In the genomic region with DNA sequence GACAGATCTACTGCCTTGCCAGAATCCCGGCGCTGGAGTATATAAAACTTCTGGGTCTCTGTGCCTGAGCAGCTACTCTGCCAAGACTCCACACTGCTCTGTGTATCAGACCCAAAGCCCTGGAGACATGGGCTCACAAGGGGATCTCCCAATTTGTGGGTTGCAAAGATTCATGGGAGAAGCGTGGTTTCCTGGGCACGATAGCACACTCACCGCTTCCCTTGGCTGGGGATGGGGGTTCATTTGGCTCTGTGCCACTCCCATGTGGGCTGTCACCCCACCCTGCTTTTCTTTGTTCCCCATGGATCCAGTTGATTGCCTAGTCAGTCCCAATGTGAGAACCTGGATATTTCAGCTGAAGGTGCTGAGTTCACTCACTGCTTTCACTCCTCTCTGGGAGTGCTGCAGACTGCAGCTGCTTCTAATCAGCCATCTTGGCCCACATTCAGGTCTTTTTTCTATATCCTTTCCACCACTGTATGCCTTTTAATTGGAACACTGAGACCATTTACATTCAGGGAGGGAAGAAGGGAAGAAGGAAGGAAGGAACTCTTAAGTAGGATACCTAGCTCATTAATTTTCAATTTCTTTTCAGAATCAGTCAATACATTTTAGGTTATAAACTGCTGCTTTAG, we compare ENCODE assay signal across 15 cellular contexts. TPM values are rescaled to one million over a fixed set of nuclear protein-coding genes. Genes with fewer than 3 reads are reported as not detected.
DNase-seq lines count a peak whose midpoint lies in the region; ATAC-seq, FAIRE-seq and TF ChIP-seq lines count a peak whose summit lies in the region.
"Had no signal": no experiment of that assay in that cellular context is flagged by ENCODE, and none has a peak within 500 bp of the region (broad histone marks: within the 10 kb centered on the region; RNA-seq: fewer than 3 reads in every experiment).

No MANE protein-coding gene starts in this region.

- ATAC-seq in stimulated activated naive CD8-positive, alpha-beta T cell treated with anti-CD3 and anti-CD28 coated beads, Interleukin-15, amount 100 ng/mL, for 72 hours, result peak; percentile 76
- ATAC-seq in HepG2, result no peak
- ATAC-seq: foreskin keratinocyte had no signal

- no peak overlapping the region for H3K4me3 ChIP-seq in SK-N-SH (ENCODE audit: low read depth in 2 of 2, low read length in 1 of 2)
- H3K4me3 ChIP-seq in H1 (ENCODE audit: extremely low read depth in 1 of 4, insufficient read depth in 2 of 4, low read depth in 3 of 4, low read length in 4 of 4), result no peak overlapping the region
- H3K4me3 ChIP-seq in HepG2 (replicated peaks in 1 of 3; ENCODE audit: insufficient read depth in 1 of 3, low read depth in 2 of 3, low read length in 3 of 3), result no peak overlapping the region
- H3K4me3 ChIP-seq: ascending aorta had no signal

- H3K23me2 ChIP-seq in H1 (ENCODE audit: low read depth, low read length), result no peaks in the 10 kb centered on the region

- no peak for TF ChIP-seq RAD21 in SK-N-SH (IDR thresholded peaks at IDR 0.05; ENCODE audit: low read length)
- no peak for TF ChIP-seq RAD21 in H1 (IDR thresholded peaks at IDR 0.05 in 1 of 2, conservative IDR thresholded peaks at IDR 0.05 in 1 of 2; ENCODE audit: low read depth in 2 of 2, low read length in 2 of 2)
- no peak for TF ChIP-seq RAD21 in HepG2 (CRISPR knock-in tag; IDR thresholded peaks at IDR 0.05)

- H3K4me2 ChIP-seq in SK-N-SH (no peak overlapping the region), H1 (ENCODE audit: insufficient read depth in 1 of 2, low read depth in 2 of 2, low read length in 2 of 2) (no peak overlapping the region), HepG2 (ENCODE audit: low read depth, low read length) (no peak overlapping the region)

- H2BK20ac ChIP-seq in H1 (ENCODE audit: low read length), result no peak overlapping the region

- in situ Hi-C loops in HepG2 (cut with HindIII; ENCODE audit: extremely low pct_ligation_motif_present, low pct_unique_long_range_greater_than_20kb), result loop anchor here (25.0 kb wide), 1 partner anchor 510 kb away; no protein-coding TSS in a partner anchor

- no peaks in the 10 kb centered on the region for H3K9me2 ChIP-seq in SK-N-SH

- H3K23ac ChIP-seq in H1 (ENCODE audit: insufficient read length), result no peak overlapping the region

- H2AK5ac ChIP-seq in H1 (ENCODE audit: low read depth, low read length), result no peak overlapping the region

- H3K9me3 ChIP-seq in SK-N-SH (no peaks in the 10 kb centered on the region), H1 (ENCODE audit: insufficient read depth in 2 of 2, low read depth in 1 of 2, low read length in 1 of 2) (no peaks in the 10 kb centered on the region), HepG2 (ENCODE audit: low read length) (no peaks in the 10 kb centered on the region)
- H3K9me3 ChIP-seq: ascending aorta had no signal

- H4K20me1 ChIP-seq in SK-N-SH (ENCODE audit: insufficient read depth) (no peaks in the 10 kb centered on the region), H1 (replicated peaks in 1 of 2; ENCODE audit: control insufficient read depth in 1 of 2, insufficient read depth in 2 of 2, low read length in 2 of 2) (no peaks in the 10 kb centered on the region), HepG2 (ENCODE audit: insufficient read depth, low read length) (no peaks in the 10 kb centered on the region)

- peak; percentile 54 for DNase-seq in activated naive CD4-positive, alpha-beta T cell treated with anti-CD3 and anti-CD28 coated beads for 36 hours
- DNase-seq in activated naive CD4-positive, alpha-beta T cell treated with anti-CD3 and anti-CD28 coated beads, Interleukin-2, amount 50 U/mL, for 16 hours, result no peak
- DNase-seq in SK-N-SH, result no peak
- no peak for DNase-seq in H1 (ENCODE audit: low read depth in 1 of 2, low spot score in 2 of 2)
- DNase-seq in stimulated activated naive CD8-positive, alpha-beta T cell treated with anti-CD3 and anti-CD28 coated beads, Interleukin-15, amount 100 ng/mL, for 72 hours, result peak; percentile 8 to 32
- DNase-seq in glutamatergic neuron, result no peak
- no peak for DNase-seq in HepG2 (ENCODE audit: low spot score)
- no peak for DNase-seq in NK-92 treated with Interleukin-12 subunit alpha and Interleukin-12 subunit beta, amount 100 ng/mL, for 24 hours (lab: John Stamatoyannopoulos, UW)
- DNase-seq: foreskin keratinocyte, left cardiac atrium, NCI-H1092, SIG-M5 had no signal

- CTCF ChIA-PET in activated naive CD4-positive, alpha-beta T cell treated with anti-CD3 and anti-CD28 coated beads for 36 hours (lab: Charles Lee), result interaction anchor here (0.6 kb wide), 1 partner anchor 10 kb away, joined by 3 read pairs; no protein-coding TSS in a partner anchor
- CTCF ChIA-PET in SK-N-SH (lab: Yijun Ruan, JAX) (interaction anchor here (0.5 to 1.9 kb wide), 4 partner anchors 87 to 1725 kb away, joined by 3 to 6 read pairs (median 3); no protein-coding TSS in a partner anchor), H1 (lab: Charles Lee; ENCODE audit: partially characterized antibody) (interaction anchor here (1.6 kb wide), 1 partner anchor 132 kb away, joined by 6 read pairs; no protein-coding TSS in a partner anchor), HepG2 (lab: Yijun Ruan, JAX; ENCODE audit: low intra/inter-chr PET ratio, low total read pairs) (no interaction called here)

- H3K9ac ChIP-seq in SK-N-SH (no peak overlapping the region), H1 (replicated peaks in 1 of 4; ENCODE audit: extremely low read depth in 1 of 4, low read depth in 3 of 4, low read length in 3 of 4) (no peak overlapping the region), HepG2 (ENCODE audit: insufficient read depth, low read depth, low read length) (no peak overlapping the region)
- H3K9ac ChIP-seq: parathyroid adenoma had no signal

- H2BK12ac ChIP-seq in H1 (ENCODE audit: low read depth, low read length), result no peak overlapping the region

- intact Hi-C loops in activated naive CD4-positive, alpha-beta T cell treated with anti-CD3 and anti-CD28 coated beads for 36 hours (cut with micrococcal nuclease), result loop anchor here (2.0 kb wide), 1 partner anchor 39 kb away; a partner anchor contains a TSS
- intact Hi-C loops in HepG2 (cut with micrococcal nuclease; ENCODE audit: unreplicated experiment), result no loop called here

- peaks cover 6% of the 10 kb centered on the region for H3K9me3 Mint-ChIP-seq in activated naive CD4-positive, alpha-beta T cell treated with anti-CD3 and anti-CD28 coated beads for 36 hours
- no peaks in the 10 kb centered on the region for H3K9me3 Mint-ChIP-seq in stimulated activated naive CD8-positive, alpha-beta T cell treated with anti-CD3 and anti-CD28 coated beads, Interleukin-15, amount 100 ng/mL, for 72 hours
- H3K9me3 Mint-ChIP-seq in glutamatergic neuron (ENCODE audit: unreplicated experiment), result no peaks in the 10 kb centered on the region

- no peaks in the 10 kb centered on the region for H3F3A ChIP-seq in SK-N-SH (replicated peaks; ENCODE audit: insufficient read depth)

- no peaks in the 10 kb centered on the region for H3K36me3 Mint-ChIP-seq in activated naive CD4-positive, alpha-beta T cell treated with anti-CD3 and anti-CD28 coated beads for 36 hours (ENCODE audit: low read depth)
- H3K36me3 Mint-ChIP-seq in glutamatergic neuron (ENCODE audit: unreplicated experiment), result no peaks in the 10 kb centered on the region
- H3K36me3 Mint-ChIP-seq: CD4-positive, CD25-positive, alpha-beta regulatory T cell had no signal

- H3K27me3 ChIP-seq in SK-N-SH (ENCODE audit: insufficient read depth) (no peaks in the 10 kb centered on the region), H1 (replicated peaks in 1 of 4; ENCODE audit: control insufficient read depth in 3 of 4, extremely low read depth in 1 of 4, insufficient read depth in 3 of 4, low read length in 3 of 4) (no peaks in the 10 kb centered on the region), HepG2 (ENCODE audit: control insufficient read depth in 1 of 2, insufficient read depth in 2 of 2, low read length in 2 of 2) (no peaks in the 10 kb centered on the region)
- H3K27me3 ChIP-seq: ascending aorta had no signal

- 88% methylated on average over 5 of the region's 5 CpGs for WGBS in SK-N-SH (ENCODE audit: low lambda C conversion rate)
- 94% methylated on average over 5 of the region's 5 CpGs; no CpG with 5 or more reads in 1 of the 2 experiments for WGBS in H1 (ENCODE audit: extremely low coverage in 1 of 2, insufficient coverage in 1 of 2, insufficient read length in 1 of 2, insufficient replicate concordance in 2 of 2, low coverage in 1 of 2, low lambda C conversion rate in 2 of 2, missing lambda C conversion rate in 1 of 2), 2 experiments
- WGBS in HepG2 (ENCODE audit: low lambda C conversion rate), result 83% methylated on average over 3 of the region's 5 CpGs

- BruUV-seq in HepG2 (replicated peaks; lab: Mats Ljungman, UMichigan), result no TSS peak

- H3K4me1 Mint-ChIP-seq in activated naive CD4-positive, alpha-beta T cell treated with anti-CD3 and anti-CD28 coated beads for 36 hours (ENCODE audit: low read depth), result peaks cover 34% of the 10 kb centered on the region
- peaks cover 49% of the 10 kb centered on the region for H3K4me1 Mint-ChIP-seq in stimulated activated naive CD8-positive, alpha-beta T cell treated with anti-CD3 and anti-CD28 coated beads, Interleukin-15, amount 100 ng/mL, for 72 hours
- no peaks in the 10 kb centered on the region for H3K4me1 Mint-ChIP-seq in glutamatergic neuron (ENCODE audit: low read depth, unreplicated experiment)

- TF ChIP-seq POLR2A in H1 (IDR thresholded peaks at IDR 0.05; ENCODE audit: control extremely low read depth in 1 of 2, low read depth in 2 of 2, low read length in 2 of 2) (no peak), HepG2 (IDR thresholded peaks at IDR 0.05; ENCODE audit: insufficient read depth in 1 of 2, low read depth in 2 of 2, low read length in 2 of 2) (no peak)

- H3K27me3 Mint-ChIP-seq in activated naive CD4-positive, alpha-beta T cell treated with anti-CD3 and anti-CD28 coated beads for 36 hours (ENCODE audit: low read depth), result no peaks in the 10 kb centered on the region
- no peaks in the 10 kb centered on the region for H3K27me3 Mint-ChIP-seq in stimulated activated naive CD8-positive, alpha-beta T cell treated with anti-CD3 and anti-CD28 coated beads, Interleukin-15, amount 100 ng/mL, for 72 hours
- H3K27me3 Mint-ChIP-seq in glutamatergic neuron (ENCODE audit: unreplicated experiment), result no peaks in the 10 kb centered on the region

- no peak overlapping the region for H2BK15ac ChIP-seq in H1 (ENCODE audit: low read length)

- H4K91ac ChIP-seq in H1 (replicated peaks; ENCODE audit: insufficient read length, low read length), result no peak overlapping the region

- H3K14ac ChIP-seq in H1 (ENCODE audit: insufficient read length), result no peak overlapping the region

- H4K8ac ChIP-seq in H1 (ENCODE audit: extremely low read depth, insufficient read depth, low read length), result no peak overlapping the region

- no peak overlapping the region for H2BK120ac ChIP-seq in H1 (replicated peaks; ENCODE audit: low read depth, low read length)

- POLR2A ChIA-PET in SK-N-SH (lab: Yijun Ruan, JAX), result no interaction called here
- POLR2A ChIA-PET in H1 (lab: Charles Lee; ENCODE audit: partially characterized antibody), result no interaction called here
- POLR2A ChIA-PET in HepG2 (lab: Yijun Ruan, JAX), result no interaction called here

- FAIRE-seq in H1 (lab: Jason Lieb, UNC) (no peak), HepG2 (lab: Jason Lieb, UNC) (no peak)

- H3K27ac ChIP-seq in SK-N-SH (ENCODE audit: low read depth in 2 of 2, low read length in 1 of 2) (peak overlapping the region in 1 of 2 experiments; percentile 9; a peak in 1 of 4 replicates), H1 (ENCODE audit: low read depth, low read length) (no peak overlapping the region), HepG2 (ENCODE audit: extremely low read length, insufficient read depth, low read length) (no peak overlapping the region)
- H3K27ac ChIP-seq: ascending aorta, foreskin keratinocyte, parathyroid adenoma had no signal

- H3K27ac Mint-ChIP-seq in activated naive CD4-positive, alpha-beta T cell treated with anti-CD3 and anti-CD28 coated beads for 36 hours, result no peak overlapping the region
- H3K27ac Mint-ChIP-seq in stimulated activated naive CD8-positive, alpha-beta T cell treated with anti-CD3 and anti-CD28 coated beads, Interleukin-15, amount 100 ng/mL, for 72 hours, result peak overlapping the region; percentile 85 to 97
- H3K27ac Mint-ChIP-seq in glutamatergic neuron (ENCODE audit: unreplicated experiment), result no peak overlapping the region
- H3K27ac Mint-ChIP-seq: CD4-positive, CD25-positive, alpha-beta regulatory T cell had no signal

- no peak overlapping the region for H3K56ac ChIP-seq in H1 (replicated peaks; ENCODE audit: insufficient read length, low read depth, low read length)

- H3K18ac ChIP-seq in H1 (ENCODE audit: extremely low read depth, low read length), result no peak overlapping the region

- peaks cover 0 to 8% of the 10 kb centered on the region in 2 experiments; a peak in 1 of 4 replicates for H3K4me1 ChIP-seq in SK-N-SH (ENCODE audit: control insufficient read depth in 1 of 2, insufficient read depth in 2 of 2, low read depth in 1 of 2, low read length in 1 of 2)
- H3K4me1 ChIP-seq in H1 (replicated peaks in 1 of 4; ENCODE audit: control insufficient read depth in 3 of 4, insufficient read depth in 4 of 4, low read length in 3 of 4), result no peaks in the 10 kb centered on the region
- no peaks in the 10 kb centered on the region for H3K4me1 ChIP-seq in HepG2 (ENCODE audit: insufficient read depth, low read length)
- H3K4me1 ChIP-seq: ascending aorta, foreskin keratinocyte, parathyroid adenoma had no signal

- no peak overlapping the region for H2BK5ac ChIP-seq in H1 (ENCODE audit: low read depth, low read length)

- no peak for TF ChIP-seq CTCF in SK-N-SH (IDR thresholded peaks at IDR 0.05)
- TF ChIP-seq CTCF in H1 (IDR thresholded peaks at IDR 0.05; ENCODE audit: control extremely low read depth in 1 of 3, insufficient read depth in 1 of 3, low read depth in 1 of 3, low read length in 3 of 3), result no peak
- no peak for TF ChIP-seq CTCF in glutamatergic neuron (IDR thresholded peaks at IDR 0.05; ENCODE audit: partially characterized antibody, unreplicated experiment)
- no peak for TF ChIP-seq CTCF in HepG2 (CRISPR knock-in tag; IDR thresholded peaks at IDR 0.05)

- H3K79me1 ChIP-seq in H1 (ENCODE audit: low read depth, low read length), result no peaks in the 10 kb centered on the region

- H3K4ac ChIP-seq in H1 (replicated peaks; ENCODE audit: insufficient read length, low read depth, low read length), result no peak overlapping the region

- H3K4me3 Mint-ChIP-seq in activated naive CD4-positive, alpha-beta T cell treated with anti-CD3 and anti-CD28 coated beads for 36 hours, result peak overlapping the region; percentile 7
- peak overlapping the region in 1 of 2 donors; percentile 49 for H3K4me3 Mint-ChIP-seq in stimulated activated naive CD8-positive, alpha-beta T cell treated with anti-CD3 and anti-CD28 coated beads, Interleukin-15, amount 100 ng/mL, for 72 hours
- H3K4me3 Mint-ChIP-seq in glutamatergic neuron (ENCODE audit: unreplicated experiment), result no peak overlapping the region
- H3K4me3 Mint-ChIP-seq: CD4-positive, CD25-positive, alpha-beta regulatory T cell had no signal

- H4K5ac ChIP-seq in H1 (ENCODE audit: insufficient read length, low read depth, low read length), result no peak overlapping the region

- no peak overlapping the region for H2AFZ ChIP-seq in SK-N-SH (ENCODE audit: low read depth)
- H2AFZ ChIP-seq in H1 (ENCODE audit: low read length), result peak overlapping the region; percentile 67
- no peak overlapping the region for H2AFZ ChIP-seq in HepG2 (ENCODE audit: low read length)
- H2AFZ ChIP-seq: parathyroid adenoma had no signal

- H3K36me3 ChIP-seq in SK-N-SH (replicated peaks in 1 of 2; ENCODE audit: control insufficient read depth in 1 of 2, insufficient read depth in 2 of 2, low read length in 1 of 2) (no peaks in the 10 kb centered on the region), H1 (ENCODE audit: control insufficient read depth in 2 of 4, insufficient read depth in 4 of 4, low read length in 3 of 4) (no peaks in the 10 kb centered on the region), HepG2 (replicated peaks in 1 of 2; ENCODE audit: control insufficient read depth in 1 of 2, insufficient read depth in 2 of 2, low read length in 2 of 2) (no peaks in the 10 kb centered on the region)
- H3K36me3 ChIP-seq: ascending aorta had no signal

- H3K79me2 ChIP-seq in SK-N-SH (ENCODE audit: insufficient read depth) (no peaks in the 10 kb centered on the region), H1 (ENCODE audit: control insufficient read depth in 1 of 2, insufficient read depth in 2 of 2, low read length in 2 of 2) (no peaks in the 10 kb centered on the region), HepG2 (ENCODE audit: insufficient read depth, low read length) (no peaks in the 10 kb centered on the region)
- H3K79me2 ChIP-seq: parathyroid adenoma had no signal

- no peak for TF ChIP-seq EP300 in SK-N-SH (IDR thresholded peaks at IDR 0.05; ENCODE audit: borderline replicate concordance in 1 of 2, low read depth in 1 of 2, low read length in 1 of 2)
- TF ChIP-seq EP300 in H1 (IDR thresholded peaks at IDR 0.05; ENCODE audit: borderline replicate concordance in 1 of 2, low read depth in 2 of 2, low read length in 2 of 2), result no peak
- TF ChIP-seq EP300 in HepG2 (IDR thresholded peaks at IDR 0.05; ENCODE audit: low read depth in 2 of 2, low read length in 2 of 2), result no peak
- TF ChIP-seq EP300 in HepG2 (CRISPR knock-in tag; IDR thresholded peaks at IDR 0.05; ENCODE audit: borderline replicate concordance), result no peak

RNA-seq across cellular contexts. Expression of a gene that starts 39.9 kb away (rescaled TPM):
- 10 to 100 TPM; 24.9 to 27.5 TPM for total RNA-seq in activated naive CD4-positive, alpha-beta T cell treated with anti-CD3 and anti-CD28 coated beads for 36 hours
- polyA plus RNA-seq in SK-N-SH (2012; rRNA removed) (21.1 and 26.3 TPM in 2 replicates), H1 (2011; rRNA removed) (28.4 and 31.8 TPM in 2 replicates), HepG2 (2011; rRNA removed) (21.0 and 28.6 TPM in 2 replicates)
- polyA plus RNA-seq in SK-N-SH (2012; cell fraction: cytosol; rRNA removed), result 35.5 and 43.3 TPM in 2 replicates
- polyA plus RNA-seq in SK-N-SH (2012; cell fraction: nucleus; rRNA removed), result 32.2 and 42.3 TPM in 2 replicates
- total RNA-seq in H1 (2021; fragmentation: NEBNext Ultra II Directional; extraction: Animal tissue kit (Norgen Biotek cat#: 25700)), result 34.3 and 35.5 TPM in 2 replicates
- polyA plus RNA-seq in H1 (2011; cell fraction: cytosol; rRNA removed), result 24.1 TPM
- polyA plus RNA-seq in H1 (2011; cell fraction: nucleus; rRNA removed), result 28.7 TPM
- 14.2 to 19.8 TPM (median 16.8 TPM) in 4 replicates for polyA plus RNA-seq in H1 (2012, experiment 1 of 2)
- polyA plus RNA-seq in H1 (2012, experiment 2 of 2), result 1.5 TPM
- 39.8 TPM for polyA plus RNA-seq in H1 (2013, experiment 1 of 2)
- polyA plus RNA-seq in H1 (2013, experiment 2 of 2), result 47.5 TPM
- 65.7 and 108 TPM in 2 replicates for polyA minus RNA-seq in H1 (2011; rRNA and poly(A)+ RNA removed)
- 19.4 TPM for polyA minus RNA-seq in H1 (2011; cell fraction: cytosol; rRNA and poly(A)+ RNA removed)
- 169 TPM for polyA minus RNA-seq in H1 (2011; cell fraction: nucleus; rRNA and poly(A)+ RNA removed)
- total RNA-seq in glutamatergic neuron (ENCODE audit: unreplicated experiment) (80.6 TPM), HepG2 (2016; rRNA removed; fragmentation: Illumina TruSeq; extraction: Trizol) (30.0 and 43.0 TPM in 2 replicates)
- 19.6 and 24.9 TPM in 2 replicates for total RNA-seq in HepG2 (2016; cell fraction: cytosol; rRNA removed; fragmentation: Illumina TruSeq; extraction: Trizol; ENCODE audit: low read depth)
- total RNA-seq in HepG2 (2016; cell fraction: insoluble cytoplasmic fraction; rRNA removed; fragmentation: Illumina TruSeq; extraction: Trizol), result 33.4 and 40.0 TPM in 2 replicates
- 31.6 and 37.0 TPM in 2 replicates for total RNA-seq in HepG2 (2016; cell fraction: membrane; rRNA removed; fragmentation: Illumina TruSeq; extraction: Trizol)
- total RNA-seq in HepG2 (2016; cell fraction: nucleus; rRNA removed; fragmentation: Illumina TruSeq; extraction: Trizol), result 55.1 and 58.5 TPM in 2 replicates
- polyA plus RNA-seq in HepG2 (2011; cell fraction: cytosol; rRNA removed), result 14.9 and 22.6 TPM in 2 replicates
- polyA plus RNA-seq in HepG2 (2011; cell fraction: nucleus; rRNA removed), result 41.6 and 44.6 TPM in 2 replicates
- 10.7 and 17.0 TPM in 2 replicates for polyA plus RNA-seq in HepG2 (2012)
- 1.3 and 1.4 TPM in 2 replicates for polyA plus RNA-seq in HepG2 (2016; cell fraction: cytosol; fragmentation: Illumina TruSeq; extraction: Trizol; ENCODE audit: low read depth)
- 28.1 and 29.8 TPM in 2 replicates for polyA plus RNA-seq in HepG2 (2016; cell fraction: insoluble cytoplasmic fraction; fragmentation: Illumina TruSeq; extraction: Trizol; ENCODE audit: low read depth)
- polyA plus RNA-seq in HepG2 (2016; cell fraction: membrane; fragmentation: Illumina TruSeq; extraction: Trizol; ENCODE audit: low read depth), result 5.9 and 6.1 TPM in 2 replicates
- 62.1 and 73.2 TPM in 2 replicates for polyA plus RNA-seq in HepG2 (2016; cell fraction: nucleus; fragmentation: Illumina TruSeq; extraction: Trizol; ENCODE audit: insufficient read depth, low read depth)
- 62.6 and 74.0 TPM in 2 replicates for polyA minus RNA-seq in HepG2 (2011; rRNA and poly(A)+ RNA removed; ENCODE audit: low replicate concordance)
- polyA minus RNA-seq in HepG2 (2011; cell fraction: cytosol; rRNA and poly(A)+ RNA removed), result 18.1 and 18.8 TPM in 2 replicates
- 105 and 123 TPM in 2 replicates for polyA minus RNA-seq in HepG2 (2011; cell fraction: nucleus; rRNA and poly(A)+ RNA removed)

Comparison
In these comparisons a context has a peak if more than half of its experiments do, and no peak if none do; other contexts are left out.
1. DNase-seq: peak in activated naive CD4-positive, alpha-beta T cell treated with anti-CD3 and anti-CD28 coated beads for 36 hours (single experiment) and stimulated activated naive CD8-positive, alpha-beta T cell treated with anti-CD3 and anti-CD28 coated beads, Interleukin-15, amount 100 ng/mL, for 72 hours (2 of 2); none in activated naive CD4-positive, alpha-beta T cell treated with anti-CD3 and anti-CD28 coated beads, Interleukin-2, amount 50 U/mL, for 16 hours (single experiment), SK-N-SH (single experiment), H1 (0 of 2), glutamatergic neuron (single experiment), HepG2 (single experiment) and NK-92 treated with Interleukin-12 subunit alpha and Interleukin-12 subunit beta, amount 100 ng/mL, for 24 hours (single experiment).
2. H3K27ac Mint-ChIP-seq: peak in stimulated activated naive CD8-positive, alpha-beta T cell treated with anti-CD3 and anti-CD28 coated beads, Interleukin-15, amount 100 ng/mL, for 72 hours (2 of 2); none in activated naive CD4-positive, alpha-beta T cell treated with anti-CD3 and anti-CD28 coated beads for 36 hours (single experiment) and glutamatergic neuron (single experiment).